ENCODE assay signal across 17 cellular contexts in the genomic region with DNA sequence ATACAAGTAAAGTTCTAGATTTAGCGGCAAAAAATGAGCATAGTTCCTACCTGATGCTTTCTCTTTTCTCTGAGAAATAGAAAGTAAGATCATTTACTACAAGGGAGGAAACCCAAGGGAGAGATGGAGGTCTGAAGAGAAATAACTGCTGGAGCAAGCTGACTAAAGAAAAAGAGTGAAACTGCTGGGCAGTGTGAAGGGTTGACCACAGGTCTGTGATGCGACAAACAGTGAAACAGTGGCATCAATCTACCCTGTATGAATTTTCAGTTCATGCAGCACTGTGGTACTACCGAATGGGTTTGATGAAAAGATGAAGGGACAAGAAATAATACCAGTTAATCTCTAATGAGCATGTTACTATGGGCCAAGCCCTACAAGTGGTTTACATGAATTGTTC. TPM values are rescaled to one million over a fixed set of nuclear protein-coding genes. Genes with fewer than 3 reads are reported as not detected.
DNase-seq lines count a peak whose midpoint lies in the region; ATAC-seq, FAIRE-seq and TF ChIP-seq lines count a peak whose summit lies in the region.
"Had no signal": no experiment of that assay in that cellular context is flagged by ENCODE, and none has a peak within 500 bp of the region (broad histone marks: within the 10 kb centered on the region; RNA-seq: fewer than 3 reads in every experiment).

No MANE protein-coding gene starts in this region.

- H3K27ac ChIP-seq in transverse colon = no peak overlapping the region
- H3K27ac ChIP-seq: ascending aorta, testis had no signal

- TF ChIP-seq CTCF in mesothelial cell of epicardium (IDR thresholded peaks at IDR 0.05; ENCODE audit: unreplicated experiment) (no peak), transverse colon (IDR thresholded peaks at IDR 0.05) (no peak)

- H3K4me1 Mint-ChIP-seq in mesothelial cell of epicardium = peaks cover 38% of the 10 kb centered on the region

- H3K4me3 ChIP-seq in transverse colon = no peak overlapping the region
- H3K4me3 ChIP-seq: ascending aorta, HAP-1, testis had no signal

- no peak for TF ChIP-seq EP300 in transverse colon (IDR thresholded peaks at IDR 0.05; ENCODE audit: low read depth)

- H3K27me3 ChIP-seq in transverse colon = no peaks in the 10 kb centered on the region
- H3K27me3 ChIP-seq: ascending aorta, testis had no signal

- no peaks in the 10 kb centered on the region for H3K27me3 Mint-ChIP-seq in mesothelial cell of epicardium (ENCODE audit: low read depth)

- H3K4me1 ChIP-seq in transverse colon = peaks cover 0 to 5% (median 0%) of the 10 kb centered on the region in 4 donors
- H3K4me1 ChIP-seq: testis had no signal

- intact Hi-C loops in transverse colon (cut with DNase I; ENCODE audit: low total_unique reads) = no loop called here

- FAIRE-seq in GM18507 (lab: Jason Lieb, UNC) = peak; percentile 75
- FAIRE-seq: frontal cortex had no signal

- no peak for TF ChIP-seq POLR2A in transverse colon (IDR thresholded peaks at IDR 0.05)

- peaks cover 0 to 3% (median 0%) of the 10 kb centered on the region in 4 donors for H3K36me3 ChIP-seq in transverse colon

- H3K27ac Mint-ChIP-seq in mesothelial cell of epicardium = peak overlapping the region; percentile 26

- peaks cover 21% of the 10 kb centered on the region for H3K36me3 Mint-ChIP-seq in mesothelial cell of epicardium

- no peak overlapping the region for H3K4me3 Mint-ChIP-seq in mesothelial cell of epicardium

- in situ Hi-C loops in transverse colon (cut with MboI; ENCODE audit: low pct_ligation_motif_present in 1 of 4, low pct_unique_long_range_greater_than_20kb in 1 of 4, low sequenced_read_pairs in 3 of 4) = no loop called here

- DNase-seq in GM18507 (ENCODE audit: extremely low spot score, insufficient read length, low read depth) = no peak
- DNase-seq in mesothelial cell of epicardium (ENCODE audit: low spot score in 2 of 2, unreplicated experiment in 2 of 2) = no peak
- DNase-seq in stimulated activated CD4-positive, alpha-beta T cell treated with anti-CD3 and anti-CD28 coated beads, Interleukin-2, amount 100 ng/mL, for 48 hours = no peak
- no peak for DNase-seq in transverse colon
- DNase-seq in left lobe of liver (ENCODE audit: low spot score) = no peak
- no peak for DNase-seq in effector CD8-positive, alpha-beta T cell (lab: John Stamatoyannopoulos, UW)
- DNase-seq: KBM-7, NCI-H1694 treated with DMSO at 0.1 percent for 48 hours, NCI-H526, right cardiac atrium, T-helper 9 cell, testis had no signal

- WGBS in transverse colon (ENCODE audit: low coverage in 1 of 2), 2 donors = 91 to 95% methylated on average over 3 of the region's 3 CpGs

- no peaks in the 10 kb centered on the region for H3K9me3 ChIP-seq in transverse colon
- H3K9me3 ChIP-seq: ascending aorta, testis had no signal

- ATAC-seq in GM19395 (IDR thresholded peaks at IDR 0.05; ENCODE audit: unreplicated experiment) (peak; percentile 57), HG03432 (IDR thresholded peaks at IDR 0.05; ENCODE audit: unreplicated experiment) (peak; percentile 84), left lobe of liver (no peak)
- ATAC-seq: right cardiac atrium had no signal

- H3K9me3 Mint-ChIP-seq in mesothelial cell of epicardium = no peaks in the 10 kb centered on the region

RNA-seq across cellular contexts. Expression of a gene that starts 52.2 kb away (rescaled TPM):
- total RNA-seq in mesothelial cell of epicardium = 91.0 to 97.5 TPM (median 94.8 TPM) in 3 replicates
- 100 to 1,000 TPM in 1 of 4 donors, 10 to 100 TPM in 3; 18.5 to 104 (median 57.9) TPM for total RNA-seq in transverse colon
- total RNA-seq in left lobe of liver = 34.6 TPM
